ENCODE assay signal across 7 cellular contexts in genomic region chr15:92625297-92625980, GRCh38. TPM values are rescaled to one million over a fixed set of nuclear protein-coding genes. Genes with fewer than 3 reads are reported as not detected.
DNase-seq lines count a peak whose midpoint lies in the region; ATAC-seq and TF ChIP-seq lines count a peak whose summit lies in the region.

No MANE protein-coding gene starts in this region.

- ATAC-seq in GM19351 (IDR thresholded peaks at IDR 0.05; ENCODE audit: unreplicated experiment): peak; percentile 78
- ATAC-seq in HG02973 (IDR thresholded peaks at IDR 0.05; ENCODE audit: unreplicated experiment): peak; percentile 72
- peak; percentile 67 for ATAC-seq in omental fat pad (ENCODE audit: low FRiP score)

- TF ChIP-seq CTCF in omental fat pad (IDR thresholded peaks at IDR 0.05): no peak

- DNase-seq in amniotic epithelial cell (ENCODE audit: low read depth): peak; percentile 85
- DNase-seq in omental fat pad (ENCODE audit: low spot score): no peak
- no peak for DNase-seq in NCI-H1105 (lab: John Stamatoyannopoulos, UW)
- DNase-seq in NCI-H748 (lab: John Stamatoyannopoulos, UW; ENCODE audit: unreplicated experiment): no peak
- DNase-seq in NCI-H526 treated with DMSO at 0.1 percent for 48 hours (lab: John Stamatoyannopoulos, UW): no peak

RNA-seq across cellular contexts. Expression of gene FAM174B, which starts 30.1 kb away (rescaled TPM):
- 10 to 100 TPM in 2 of 4 donors, 1 to 10 TPM in 2; 3.1 to 17.0 (median 11.1) TPM for total RNA-seq in omental fat pad
